19 cellular contexts compared by ENCODE assay signal in the genomic region with DNA sequence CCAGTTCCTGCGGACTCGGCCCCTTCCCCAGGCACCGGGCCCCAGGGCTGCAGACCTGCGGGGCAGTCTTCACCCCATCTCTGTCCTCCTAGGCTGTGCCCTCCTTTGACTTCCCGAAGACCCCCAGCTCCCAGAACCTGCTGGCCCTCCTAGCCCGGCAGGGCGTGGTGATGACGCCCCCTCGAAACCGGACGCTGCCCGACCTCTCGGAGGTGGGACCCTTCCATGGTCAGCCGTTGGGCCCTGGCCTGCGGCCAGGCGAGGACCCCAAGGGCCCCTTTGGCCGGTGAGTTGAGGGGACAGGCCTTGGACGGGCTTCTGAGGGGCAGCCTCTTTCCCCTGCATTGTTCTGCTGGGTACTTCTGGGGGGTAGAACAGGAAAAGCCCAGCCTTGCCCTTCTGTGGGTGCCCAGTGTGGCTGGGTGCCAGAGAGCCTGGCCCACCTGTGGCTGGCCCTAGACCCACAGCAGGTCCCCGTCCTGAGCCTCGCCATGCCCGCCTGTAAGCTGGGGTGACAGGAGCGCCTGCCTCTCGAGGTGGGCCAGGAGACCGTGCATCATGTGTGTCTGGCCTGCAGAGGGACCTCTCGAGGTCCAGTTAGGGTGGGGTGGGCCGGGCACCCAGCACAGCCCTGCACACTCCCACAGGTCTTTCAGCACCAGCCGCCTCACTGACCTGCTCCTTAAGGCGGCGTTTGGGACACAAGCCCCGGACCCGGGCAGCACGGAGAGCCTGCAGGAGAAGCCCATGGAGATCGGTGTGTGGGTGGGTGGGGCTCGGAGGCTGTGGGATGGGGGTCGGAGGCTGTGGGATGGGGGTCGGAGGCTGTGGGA. TPM values are rescaled to one million over a fixed set of nuclear protein-coding genes. Genes with fewer than 3 reads are reported as not detected.
DNase-seq lines count a peak whose midpoint lies in the region; ATAC-seq, FAIRE-seq and TF ChIP-seq lines count a peak whose summit lies in the region.
"Had no signal": no experiment of that assay in that cellular context is flagged by ENCODE, and none has a peak within 500 bp of the region (broad histone marks: within the 10 kb centered on the region; RNA-seq: fewer than 3 reads in every experiment).

No MANE protein-coding gene starts in this region.

- H3K36me3 ChIP-seq in BE2C (peaks cover 12% of the 10 kb centered on the region), NT2/D1 (ENCODE audit: insufficient read depth, insufficient read length, low read length) (peaks cover 79% of the 10 kb centered on the region), HepG2 (replicated peaks in 1 of 2; ENCODE audit: control insufficient read depth in 1 of 2, insufficient read depth in 2 of 2, low read length in 2 of 2) (peaks cover 18 to 44% of the 10 kb centered on the region in 2 experiments; a peak in 4 of 5 replicates), thyroid gland (peaks cover 61 to 77% of the 10 kb centered on the region in 2 donors)

- in situ Hi-C loops in HepG2 (cut with HindIII; ENCODE audit: extremely low pct_ligation_motif_present, low pct_unique_long_range_greater_than_20kb), result no loop called here

- H3K4me3 ChIP-seq in BE2C (ENCODE audit: low read depth, low read length) (no peak overlapping the region), NT2/D1 (ENCODE audit: insufficient read length, low read depth) (no peak overlapping the region), HepG2 (replicated peaks in 1 of 3; ENCODE audit: insufficient read depth in 1 of 3, low read depth in 2 of 3, low read length in 3 of 3) (no peak overlapping the region), thyroid gland (replicated peaks in 1 of 3) (no peak overlapping the region)
- H3K4me3 ChIP-seq: A549, MG63 had no signal

- no peak overlapping the region for H2AFZ ChIP-seq in HepG2 (ENCODE audit: low read length)

- no peaks in the 10 kb centered on the region for H3K27me3 ChIP-seq in BE2C
- no peaks in the 10 kb centered on the region for H3K27me3 ChIP-seq in NT2/D1 (ENCODE audit: insufficient read depth, insufficient read length)
- H3K27me3 ChIP-seq in HepG2 (ENCODE audit: control insufficient read depth in 1 of 2, insufficient read depth in 2 of 2, low read length in 2 of 2), result no peaks in the 10 kb centered on the region
- H3K27me3 ChIP-seq in thyroid gland, result no peaks in the 10 kb centered on the region
- H3K27me3 ChIP-seq: MG63 had no signal

- H3K27me3 Mint-ChIP-seq in naive thymus-derived CD8-positive, alpha-beta T cell, result no peaks in the 10 kb centered on the region
- H3K27me3 Mint-ChIP-seq: CD4-positive, alpha-beta T cell had no signal

- no peaks in the 10 kb centered on the region for H3K9me3 ChIP-seq in BE2C
- H3K9me3 ChIP-seq in NT2/D1 (ENCODE audit: insufficient read depth, low read length), result no peaks in the 10 kb centered on the region
- no peaks in the 10 kb centered on the region for H3K9me3 ChIP-seq in HepG2 (ENCODE audit: low read length)
- H3K9me3 ChIP-seq in thyroid gland, result no peaks in the 10 kb centered on the region
- H3K9me3 ChIP-seq: A549, MG63 had no signal

- peaks cover 0 to 14% (median 0%) of the 10 kb centered on the region in 3 donors for H3K36me3 Mint-ChIP-seq in naive thymus-derived CD8-positive, alpha-beta T cell

- H3K9me3 Mint-ChIP-seq in naive thymus-derived CD8-positive, alpha-beta T cell, result no peaks in the 10 kb centered on the region
- H3K9me3 Mint-ChIP-seq: CD4-positive, alpha-beta T cell had no signal

- H3K27ac ChIP-seq in HepG2 (ENCODE audit: extremely low read length, insufficient read depth, low read length), result no peak overlapping the region
- no peak overlapping the region for H3K27ac ChIP-seq in thyroid gland
- H3K27ac ChIP-seq: A549 had no signal

- DNase-seq in BE2C (peak; percentile 13), NT2/D1 (ENCODE audit: low read depth, low spot score) (no peak), HepG2 (ENCODE audit: low spot score) (no peak), thyroid gland (no peak), NCI-H2196 treated with DMSO at 0.1 percent for 48 hours (lab: John Stamatoyannopoulos, UW; ENCODE audit: unreplicated experiment) (no peak)
- no peak for DNase-seq in naive thymus-derived CD8-positive, alpha-beta T cell
- DNase-seq: HCEC 1CT, KG1, MG63, NCI-H1105 treated with DMSO at 0.1 percent for 48 hours, NCI-H187, NCI-H446 treated with DMSO at 0.1 percent for 48 hours, NCI-H774 had no signal

- H3K4me1 ChIP-seq in BE2C, result peaks cover 14% of the 10 kb centered on the region
- peaks cover 14% of the 10 kb centered on the region for H3K4me1 ChIP-seq in NT2/D1 (ENCODE audit: insufficient read depth, insufficient read length)
- peaks cover 11% of the 10 kb centered on the region; the same call in 1 of the 2 replicates for H3K4me1 ChIP-seq in HepG2 (ENCODE audit: insufficient read depth, low read length)
- peaks cover 0 to 10% of the 10 kb centered on the region in 2 donors for H3K4me1 ChIP-seq in thyroid gland

- TF ChIP-seq POLR2A in HepG2 (IDR thresholded peaks at IDR 0.05; ENCODE audit: insufficient read depth in 1 of 2, low read depth in 2 of 2, low read length in 2 of 2) (no peak), thyroid gland (IDR thresholded peaks at IDR 0.05) (no peak)

- H3K4me1 Mint-ChIP-seq in naive thymus-derived CD8-positive, alpha-beta T cell, result no peaks in the 10 kb centered on the region

- no peak for TF ChIP-seq EP300 in HepG2 (IDR thresholded peaks at IDR 0.05; ENCODE audit: low read depth in 2 of 2, low read length in 2 of 2)
- TF ChIP-seq EP300 in HepG2 (CRISPR knock-in tag; IDR thresholded peaks at IDR 0.05; ENCODE audit: borderline replicate concordance), result no peak

- POLR2A ChIA-PET in HepG2 (lab: Yijun Ruan, JAX), result no interaction called here
- POLR2A ChIA-PET in naive thymus-derived CD8-positive, alpha-beta T cell (lab: Charles Lee), result no interaction called here

- no peak for TF ChIP-seq CTCF in BE2C (IDR thresholded peaks at IDR 0.05; ENCODE audit: low read depth, low read length)
- 0 out of 2 replicates have a peak, but pooled peaks have one; percentile 5 for TF ChIP-seq CTCF in GM12874 (IDR thresholded peaks at IDR 0.05; ENCODE audit: insufficient read depth, low read depth, low read length)
- TF ChIP-seq CTCF in HepG2 (CRISPR knock-in tag; IDR thresholded peaks at IDR 0.05), result no peak
- TF ChIP-seq CTCF in thyroid gland (IDR thresholded peaks at IDR 0.05), result no peak

- H3K4me2 ChIP-seq in HepG2 (ENCODE audit: low read depth, low read length), result no peak overlapping the region
- H3K4me2 ChIP-seq: A549 had no signal

- 94% methylated on average over 21 of the region's 36 CpGs for WGBS in HepG2 (ENCODE audit: low lambda C conversion rate)
- 90% methylated on average over 21 to 23 of the region's 36 CpGs for WGBS in thyroid gland, 2 donors

- peak overlapping the region; percentile 36 for H3K9ac ChIP-seq in NT2/D1 (ENCODE audit: insufficient read length, low read depth)
- H3K9ac ChIP-seq in HepG2 (ENCODE audit: insufficient read depth, low read depth, low read length), result no peak overlapping the region

- H3K79me2 ChIP-seq in HepG2 (ENCODE audit: insufficient read depth, low read length), result no peaks in the 10 kb centered on the region

- TF ChIP-seq RAD21 in HepG2 (CRISPR knock-in tag; IDR thresholded peaks at IDR 0.05), result no peak

- FAIRE-seq in HepG2 (lab: Jason Lieb, UNC), result no peak
- FAIRE-seq: A549 had no signal

- 0 out of 2 replicates have a peak, but pooled peaks cover 4% of the 10 kb centered on the region for H4K20me1 ChIP-seq in HepG2 (ENCODE audit: insufficient read depth, low read length)

- no TSS peak for BruUV-seq in HepG2 (replicated peaks; lab: Mats Ljungman, UMichigan)

- no peak overlapping the region for H3K27ac Mint-ChIP-seq in naive thymus-derived CD8-positive, alpha-beta T cell
- H3K27ac Mint-ChIP-seq: CD4-positive, alpha-beta T cell had no signal

- CTCF ChIA-PET in HepG2 (lab: Yijun Ruan, JAX; ENCODE audit: low intra/inter-chr PET ratio, low total read pairs), result no interaction called here

- ATAC-seq in HepG2 (no peak), GM19324 (IDR thresholded peaks at IDR 0.05; ENCODE audit: low FRiP score, unreplicated experiment) (no peak)
- ATAC-seq in naive thymus-derived CD8-positive, alpha-beta T cell, result no peak
- ATAC-seq: Panc1, Right ventricle myocardium inferior had no signal

- H3K4me3 Mint-ChIP-seq in naive thymus-derived CD8-positive, alpha-beta T cell, result no peak overlapping the region
- H3K4me3 Mint-ChIP-seq: CD4-positive, alpha-beta T cell had no signal

- intact Hi-C loops in HepG2 (cut with micrococcal nuclease; ENCODE audit: unreplicated experiment), result no loop called here
- intact Hi-C loops in thyroid gland (cut with DNase I), result no loop called here

RNA-seq across cellular contexts. Expression of gene PUS1, which starts 12.6 kb away (rescaled TPM):
- 128 TPM for polyA plus RNA-seq in BE2C (2012; ENCODE audit: insufficient read depth, insufficient read length, low read depth)
- 23.5 and 24.7 TPM in 2 replicates for total RNA-seq in HepG2 (2016; rRNA removed; fragmentation: Illumina TruSeq; extraction: Trizol)
- 6.6 and 7.1 TPM in 2 replicates for total RNA-seq in HepG2 (2016; cell fraction: cytosol; rRNA removed; fragmentation: Illumina TruSeq; extraction: Trizol; ENCODE audit: low read depth)
- 21.9 and 25.6 TPM in 2 replicates for total RNA-seq in HepG2 (2016; cell fraction: insoluble cytoplasmic fraction; rRNA removed; fragmentation: Illumina TruSeq; extraction: Trizol)
- 11.7 and 15.8 TPM in 2 replicates for total RNA-seq in HepG2 (2016; cell fraction: membrane; rRNA removed; fragmentation: Illumina TruSeq; extraction: Trizol)
- 22.3 and 22.5 TPM in 2 replicates for total RNA-seq in HepG2 (2016; cell fraction: nucleus; rRNA removed; fragmentation: Illumina TruSeq; extraction: Trizol)
- polyA plus RNA-seq in HepG2 (2011; rRNA removed), result 19.2 and 28.3 TPM in 2 replicates
- polyA plus RNA-seq in HepG2 (2011; cell fraction: cytosol; rRNA removed), result 18.9 and 22.1 TPM in 2 replicates
- polyA plus RNA-seq in HepG2 (2011; cell fraction: nucleus; rRNA removed), result 51.5 and 61.7 TPM in 2 replicates
- 16.6 and 23.7 TPM in 2 replicates for polyA plus RNA-seq in HepG2 (2012)
- polyA plus RNA-seq in HepG2 (2016; cell fraction: cytosol; fragmentation: Illumina TruSeq; extraction: Trizol; ENCODE audit: low read depth), result 6.6 and 8.0 TPM in 2 replicates
- polyA plus RNA-seq in HepG2 (2016; cell fraction: insoluble cytoplasmic fraction; fragmentation: Illumina TruSeq; extraction: Trizol; ENCODE audit: low read depth), result 37.8 and 38.4 TPM in 2 replicates
- 14.2 and 18.7 TPM in 2 replicates for polyA plus RNA-seq in HepG2 (2016; cell fraction: membrane; fragmentation: Illumina TruSeq; extraction: Trizol; ENCODE audit: low read depth)
- polyA plus RNA-seq in HepG2 (2016; cell fraction: nucleus; fragmentation: Illumina TruSeq; extraction: Trizol; ENCODE audit: insufficient read depth, low read depth), result 70.5 and 72.7 TPM in 2 replicates
- 26.1 and 71.1 TPM in 2 replicates for polyA minus RNA-seq in HepG2 (2011; rRNA and poly(A)+ RNA removed; ENCODE audit: low replicate concordance)
- 10.4 and 12.3 TPM in 2 replicates for polyA minus RNA-seq in HepG2 (2011; cell fraction: cytosol; rRNA and poly(A)+ RNA removed)
- 31.2 and 34.2 TPM in 2 replicates for polyA minus RNA-seq in HepG2 (2011; cell fraction: nucleus; rRNA and poly(A)+ RNA removed)
- total RNA-seq in thyroid gland, result 10 to 100 TPM; 10.9 to 23.6 (median 16.4) TPM
- total RNA-seq in naive thymus-derived CD8-positive, alpha-beta T cell, result 10 to 100 TPM; 56.9 to 57.0 TPM
- 10 to 100 TPM; 16.9 to 35.1 (median 17.5) TPM for polyA plus RNA-seq in naive thymus-derived CD8-positive, alpha-beta T cell

RNA-seq across cellular contexts. Expression of gene ULK1, which starts 22.1 kb away (rescaled TPM):
- 43.2 TPM for polyA plus RNA-seq in BE2C (2012; ENCODE audit: insufficient read depth, insufficient read length, low read depth)
- total RNA-seq in HepG2 (2016; rRNA removed; fragmentation: Illumina TruSeq; extraction: Trizol), result 1.7 and 2.8 TPM in 2 replicates
- total RNA-seq in HepG2 (2016; cell fraction: cytosol; rRNA removed; fragmentation: Illumina TruSeq; extraction: Trizol; ENCODE audit: low read depth), result 1.9 and 2.4 TPM in 2 replicates
- total RNA-seq in HepG2 (2016; cell fraction: insoluble cytoplasmic fraction; rRNA removed; fragmentation: Illumina TruSeq; extraction: Trizol), result 1.6 and 3.3 TPM in 2 replicates
- 1.7 and 2.8 TPM in 2 replicates for total RNA-seq in HepG2 (2016; cell fraction: membrane; rRNA removed; fragmentation: Illumina TruSeq; extraction: Trizol)
- total RNA-seq in HepG2 (2016; cell fraction: nucleus; rRNA removed; fragmentation: Illumina TruSeq; extraction: Trizol), result 4.9 and 6.0 TPM in 2 replicates
- polyA plus RNA-seq in HepG2 (2011; rRNA removed), result 10.1 and 13.9 TPM in 2 replicates
- polyA plus RNA-seq in HepG2 (2011; cell fraction: cytosol; rRNA removed), result 2.2 and 3.2 TPM in 2 replicates
- polyA plus RNA-seq in HepG2 (2011; cell fraction: nucleus; rRNA removed), result 132 and 157 TPM in 2 replicates
- 16.0 and 35.4 TPM in 2 replicates for polyA plus RNA-seq in HepG2 (2012)
- 0.21 and 0.24 TPM in 2 replicates for polyA plus RNA-seq in HepG2 (2016; cell fraction: cytosol; fragmentation: Illumina TruSeq; extraction: Trizol; ENCODE audit: low read depth)
- polyA plus RNA-seq in HepG2 (2016; cell fraction: insoluble cytoplasmic fraction; fragmentation: Illumina TruSeq; extraction: Trizol; ENCODE audit: low read depth), result 3.6 and 5.0 TPM in 2 replicates
- 0.60 and 0.72 TPM in 2 replicates for polyA plus RNA-seq in HepG2 (2016; cell fraction: membrane; fragmentation: Illumina TruSeq; extraction: Trizol; ENCODE audit: low read depth)
- 27.6 and 31.1 TPM in 2 replicates for polyA plus RNA-seq in HepG2 (2016; cell fraction: nucleus; fragmentation: Illumina TruSeq; extraction: Trizol; ENCODE audit: insufficient read depth, low read depth)
- polyA minus RNA-seq in HepG2 (2011; rRNA and poly(A)+ RNA removed; ENCODE audit: low replicate concordance), result 11.3 and 13.5 TPM in 2 replicates
- polyA minus RNA-seq in HepG2 (2011; cell fraction: cytosol; rRNA and poly(A)+ RNA removed), result 7.8 and 10.2 TPM in 2 replicates
- 15.5 and 17.8 TPM in 2 replicates for polyA minus RNA-seq in HepG2 (2011; cell fraction: nucleus; rRNA and poly(A)+ RNA removed)
- total RNA-seq in thyroid gland, result 10 to 100 TPM; 21.1 to 27.7 (median 21.7) TPM
- total RNA-seq in naive thymus-derived CD8-positive, alpha-beta T cell, result 10 to 100 TPM; 47.1 to 54.4 TPM
- polyA plus RNA-seq in naive thymus-derived CD8-positive, alpha-beta T cell, result under 1 TPM; 0.43 to 0.76 (median 0.68) TPM

RNA-seq across cellular contexts. Expression of gene EP400, which starts 33.2 kb away (rescaled TPM):
- 50.5 TPM for polyA plus RNA-seq in BE2C (2012; ENCODE audit: insufficient read depth, insufficient read length, low read depth)
- 5.0 and 8.4 TPM in 2 replicates for total RNA-seq in HepG2 (2016; rRNA removed; fragmentation: Illumina TruSeq; extraction: Trizol)
- 4.7 TPM in 2 replicates for total RNA-seq in HepG2 (2016; cell fraction: cytosol; rRNA removed; fragmentation: Illumina TruSeq; extraction: Trizol; ENCODE audit: low read depth)
- total RNA-seq in HepG2 (2016; cell fraction: insoluble cytoplasmic fraction; rRNA removed; fragmentation: Illumina TruSeq; extraction: Trizol), result 3.7 and 7.0 TPM in 2 replicates
- total RNA-seq in HepG2 (2016; cell fraction: membrane; rRNA removed; fragmentation: Illumina TruSeq; extraction: Trizol), result 6.0 and 6.1 TPM in 2 replicates
- total RNA-seq in HepG2 (2016; cell fraction: nucleus; rRNA removed; fragmentation: Illumina TruSeq; extraction: Trizol), result 13.3 and 16.0 TPM in 2 replicates
- 4.2 and 4.9 TPM in 2 replicates for polyA plus RNA-seq in HepG2 (2011; rRNA removed)
- polyA plus RNA-seq in HepG2 (2011; cell fraction: cytosol; rRNA removed), result 2.4 and 3.4 TPM in 2 replicates
- polyA plus RNA-seq in HepG2 (2011; cell fraction: nucleus; rRNA removed), result 23.5 and 23.6 TPM in 2 replicates
- 16.1 and 16.9 TPM in 2 replicates for polyA plus RNA-seq in HepG2 (2012)
- polyA plus RNA-seq in HepG2 (2016; cell fraction: cytosol; fragmentation: Illumina TruSeq; extraction: Trizol; ENCODE audit: low read depth), result 1.1 TPM in 2 replicates
- 11.0 and 15.9 TPM in 2 replicates for polyA plus RNA-seq in HepG2 (2016; cell fraction: insoluble cytoplasmic fraction; fragmentation: Illumina TruSeq; extraction: Trizol; ENCODE audit: low read depth)
- 2.6 and 2.7 TPM in 2 replicates for polyA plus RNA-seq in HepG2 (2016; cell fraction: membrane; fragmentation: Illumina TruSeq; extraction: Trizol; ENCODE audit: low read depth)
- 43.2 and 47.1 TPM in 2 replicates for polyA plus RNA-seq in HepG2 (2016; cell fraction: nucleus; fragmentation: Illumina TruSeq; extraction: Trizol; ENCODE audit: insufficient read depth, low read depth)
- polyA minus RNA-seq in HepG2 (2011; rRNA and poly(A)+ RNA removed; ENCODE audit: low replicate concordance), result 7.5 and 11.1 TPM in 2 replicates
- polyA minus RNA-seq in HepG2 (2011; cell fraction: cytosol; rRNA and poly(A)+ RNA removed), result 7.5 and 8.3 TPM in 2 replicates
- polyA minus RNA-seq in HepG2 (2011; cell fraction: nucleus; rRNA and poly(A)+ RNA removed), result 16.2 and 18.8 TPM in 2 replicates
- 10 to 100 TPM; 22.1 to 51.8 (median 25.4) TPM for total RNA-seq in thyroid gland
- 10 to 100 TPM; 80.6 to 82.5 TPM for total RNA-seq in naive thymus-derived CD8-positive, alpha-beta T cell
- polyA plus RNA-seq in naive thymus-derived CD8-positive, alpha-beta T cell, result 1 to 10 TPM; 1.1 to 3.4 (median 2.0) TPM
